In the genomic region with DNA sequence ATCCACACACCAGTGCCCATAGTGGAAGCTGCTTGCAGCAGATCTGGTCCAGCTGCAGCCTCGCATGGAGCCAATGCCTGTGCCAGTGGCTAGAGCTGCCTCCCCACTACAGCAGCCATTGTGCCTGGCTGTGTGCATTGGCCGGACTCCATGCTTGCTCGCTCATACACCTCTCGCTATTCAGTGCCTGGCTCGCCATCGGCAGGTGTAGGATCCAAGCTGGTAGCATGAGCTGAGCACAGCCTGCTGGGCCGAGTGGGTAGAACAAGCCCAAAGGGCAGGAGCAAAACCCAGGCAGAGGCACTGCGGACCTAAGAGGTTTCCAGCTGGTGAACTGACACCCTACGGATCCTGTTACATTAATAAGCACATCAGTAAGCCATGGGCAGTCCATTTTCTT, we compare ENCODE assay signal across 1 cellular context.
TF ChIP-seq lines count a peak whose summit lies in the region.

No MANE protein-coding gene starts in this region.

TF ChIP-seq in H1, 55 proteins besides CTCF, POLR2A, EP300 and RAD21:
- TF ChIP-seq GABPA (IDR thresholded peaks at IDR 0.05; ENCODE audit: borderline replicate concordance, insufficient read depth, low read length) (no peak), BCL11A (IDR thresholded peaks at IDR 0.05; ENCODE audit: low read depth in 2 of 2, low read length in 2 of 2) (no peak), HDAC2 (IDR thresholded peaks at IDR 0.05; ENCODE audit: borderline replicate concordance in 1 of 2, low read depth in 2 of 2, low read length in 2 of 2) (no peak), MAFK (IDR thresholded peaks at IDR 0.05; ENCODE audit: low read depth, low read length) (no peak), TEAD4 (IDR thresholded peaks at IDR 0.05; ENCODE audit: low read depth, low read length) (no peak), CHD1 (IDR thresholded peaks at IDR 0.05; ENCODE audit: low read depth, low read length) (no peak), CBX8 (IDR thresholded peaks at IDR 0.05; ENCODE audit: borderline replicate concordance, low read depth, low read length) (no peak), EZH2 (IDR thresholded peaks at IDR 0.05; ENCODE audit: low read depth, low read length, severe bottlenecking) (no peak), SUZ12 (IDR thresholded peaks at IDR 0.05; ENCODE audit: low read length) (no peak), JUND (IDR thresholded peaks at IDR 0.05; ENCODE audit: low read length) (no peak), SIRT6 (IDR thresholded peaks at IDR 0.05; ENCODE audit: low read length) (no peak), NRF1 (IDR thresholded peaks at IDR 0.05; ENCODE audit: low read depth, low read length) (no peak), RBBP5 (IDR thresholded peaks at IDR 0.05; ENCODE audit: borderline replicate concordance, low read depth, low read length) (no peak), CREB1 (IDR thresholded peaks at IDR 0.05) (no peak), NANOG (IDR thresholded peaks at IDR 0.05; ENCODE audit: insufficient read depth, low read depth, low read length, poor library complexity, severe bottlenecking) (no peak), E2F6 (IDR thresholded peaks at IDR 0.05) (no peak), POU5F1 (IDR thresholded peaks at IDR 0.05; ENCODE audit: low read depth, low read length) (no peak)
